Comparison of ENCODE assay signal across 16 cellular contexts in the genomic region with DNA sequence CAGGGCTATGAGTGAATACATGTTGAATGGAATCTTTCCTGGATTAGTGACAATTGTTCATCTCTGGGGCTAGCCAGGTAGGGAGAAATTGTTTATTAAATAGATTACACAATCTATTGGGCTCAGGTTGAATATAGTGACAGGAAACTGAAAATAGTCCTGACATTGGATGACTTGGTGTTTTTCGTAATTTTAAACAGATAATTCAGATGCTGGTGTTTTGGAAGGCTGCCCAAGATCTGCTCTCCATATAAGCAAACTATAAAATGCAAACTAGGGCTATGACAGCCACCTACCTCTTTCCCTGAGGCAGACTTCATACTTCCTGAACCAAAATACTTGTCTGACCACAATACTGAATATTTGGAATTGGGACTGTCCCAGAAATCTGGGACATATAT.
DNase-seq lines count a peak whose midpoint lies in the region; ATAC-seq and TF ChIP-seq lines count a peak whose summit lies in the region.
"Had no signal": no experiment of that assay in that cellular context is flagged by ENCODE, and none has a peak within 500 bp of the region (broad histone marks: within the 10 kb centered on the region; RNA-seq: fewer than 3 reads in every experiment).

No MANE protein-coding gene starts in this region.

- peaks cover 11% of the 10 kb centered on the region; the same call in 1 of the 2 replicates for H3K9me2 ChIP-seq in GM23338 (ENCODE audit: insufficient read depth)

- H2BK120ac ChIP-seq in trophoblast cell (ENCODE audit: insufficient read depth, low read length, poor library complexity), result peak overlapping the region; percentile 27

- DNase-seq in GM23338 (ENCODE audit: low spot score), result no peak
- peak; percentile 64 for DNase-seq in SK-N-MC (ENCODE audit: low read depth, low spot score)
- DNase-seq in epithelial cell of prostate (ENCODE audit: low read depth, low spot score), result no peak
- no peak for DNase-seq in trophoblast cell
- no peak for DNase-seq in DMS 273 (lab: John Stamatoyannopoulos, UW; ENCODE audit: unreplicated experiment)
- no peak for DNase-seq in activated CD4-positive, alpha-beta T cell treated with anti-CD3 and anti-CD28 coated beads, Interleukin-2, amount 50 U/mL, for 48 hours
- DNase-seq: amygdala, NCI-H187 treated with DMSO at 0.1 percent for 48 hours, NCI-H446 treated with DMSO at 0.1 percent for 48 hours, Right ventricle myocardium superior, T-helper 2 cell, testis had no signal

- no peak overlapping the region for H2BK5ac ChIP-seq in trophoblast cell (ENCODE audit: low read depth, low read length, poor library complexity)

- 0 out of 2 replicates have a peak, but pooled peaks cover 8% of the 10 kb centered on the region for H3F3A ChIP-seq in GM23338 (replicated peaks; ENCODE audit: low read depth)

- H3K27me3 ChIP-seq in GM23338 (ENCODE audit: insufficient read depth) (no peaks in the 10 kb centered on the region), trophoblast cell (ENCODE audit: insufficient read depth, low read length) (no peaks in the 10 kb centered on the region)
- H3K27me3 ChIP-seq: testis had no signal

- H4K91ac ChIP-seq in trophoblast cell (ENCODE audit: low read depth, low read length), result no peak overlapping the region

- WGBS in trophoblast cell (ENCODE audit: extremely low coverage, insufficient coverage, insufficient read length), result no CpG with 5 or more reads among the region's 1 CpG

- no peak overlapping the region for H2BK12ac ChIP-seq in trophoblast cell (ENCODE audit: low read length)

- H3K18ac ChIP-seq in trophoblast cell (ENCODE audit: low read length), result no peak overlapping the region

- no peaks in the 10 kb centered on the region for H3K36me3 Mint-ChIP-seq in GM23338 (ENCODE audit: low read depth)

- H3K9ac ChIP-seq in SK-N-MC (ENCODE audit: insufficient read length), result no peak overlapping the region
- H3K9ac ChIP-seq in trophoblast cell (ENCODE audit: low read length), result no peak overlapping the region

- H3K4me3 Mint-ChIP-seq in GM23338, result no peak overlapping the region

- peaks cover 66% of the 10 kb centered on the region for H3K4me1 Mint-ChIP-seq in GM23338

- H3K79me2 ChIP-seq in GM23338 (replicated peaks; ENCODE audit: insufficient read depth) (no peaks in the 10 kb centered on the region), trophoblast cell (ENCODE audit: control insufficient read depth, insufficient read depth, low read length, poor library complexity) (peaks cover 3% of the 10 kb centered on the region)

- no peaks in the 10 kb centered on the region for H3K9me3 ChIP-seq in SK-N-MC (ENCODE audit: low read depth, low read length)
- no peaks in the 10 kb centered on the region for H3K9me3 ChIP-seq in trophoblast cell (ENCODE audit: insufficient read depth, low read depth, low read length)
- H3K9me3 ChIP-seq: HAP-1, testis had no signal

- no peaks in the 10 kb centered on the region for H3K36me3 ChIP-seq in GM23338 (ENCODE audit: insufficient read depth)
- no peaks in the 10 kb centered on the region for H3K36me3 ChIP-seq in SK-N-MC (ENCODE audit: insufficient read depth, low read length)
- no peaks in the 10 kb centered on the region for H3K36me3 ChIP-seq in trophoblast cell (ENCODE audit: control insufficient read depth in 1 of 2, insufficient read depth in 2 of 2, low read length in 2 of 2)
- H3K36me3 ChIP-seq: HAP-1 had no signal

- no peak overlapping the region for H3K27ac Mint-ChIP-seq in GM23338

- ATAC-seq in GM23338 (no peak), GM18861 (IDR thresholded peaks at IDR 0.05; ENCODE audit: unreplicated experiment) (no peak)
- ATAC-seq: activated CD4-positive, CD25-positive, alpha-beta regulatory T cell treated with anti-CD3 and anti-CD28 coated beads, Interleukin-2, amount 50 U/mL, for 24 hours had no signal

- H4K12ac ChIP-seq in trophoblast cell (ENCODE audit: low read depth, low read length), result no peak overlapping the region

- no peak overlapping the region for H3K14ac ChIP-seq in trophoblast cell (ENCODE audit: low read length)

- TF ChIP-seq CTCF in GM23338 (conservative IDR thresholded peaks at IDR 0.05; ENCODE audit: low read depth in 2 of 2), result no peak

- no peak overlapping the region for H4K8ac ChIP-seq in trophoblast cell (ENCODE audit: low read depth, low read length)

- H2AK5ac ChIP-seq in trophoblast cell (ENCODE audit: low read length), result no peak overlapping the region

- H3K27ac ChIP-seq in GM23338 (ENCODE audit: low read depth) (peak overlapping the region; percentile 58; the same call in 1 of the 2 replicates), SK-N-MC (no peak overlapping the region), epithelial cell of prostate (peak overlapping the region; percentile 91), trophoblast cell (ENCODE audit: low read depth, low read length) (no peak overlapping the region)
- H3K27ac ChIP-seq: skin epidermis, testis had no signal

- H3K9me3 Mint-ChIP-seq in GM23338, result no peaks in the 10 kb centered on the region; the same call in 2 of the 3 replicates

- H3K23ac ChIP-seq in trophoblast cell (ENCODE audit: low read length), result no peak overlapping the region

- no peak overlapping the region for H2AFZ ChIP-seq in GM23338
- no peak overlapping the region for H2AFZ ChIP-seq in trophoblast cell (ENCODE audit: insufficient read depth, low read length, poor library complexity)

- H3K79me1 ChIP-seq in trophoblast cell (ENCODE audit: low read length), result peaks cover 33% of the 10 kb centered on the region

- peak overlapping the region; percentile 14 for H3K4me2 ChIP-seq in GM23338
- no peak overlapping the region for H3K4me2 ChIP-seq in trophoblast cell (ENCODE audit: low read length)

- H3K4me1 ChIP-seq in GM23338 (ENCODE audit: insufficient read depth) (peaks cover 49% of the 10 kb centered on the region), trophoblast cell (ENCODE audit: control insufficient read depth in 1 of 2, insufficient read depth in 2 of 2, low read length in 2 of 2) (peaks cover 9 to 30% of the 10 kb centered on the region in 2 experiments)

- H3K4me3 ChIP-seq in GM23338 (no peak overlapping the region), SK-N-MC (no peak overlapping the region), trophoblast cell (ENCODE audit: low read depth, low read length) (no peak overlapping the region)
- H3K4me3 ChIP-seq: HAP-1, skin epidermis, testis had no signal

- no peaks in the 10 kb centered on the region for H4K20me1 ChIP-seq in GM23338 (replicated peaks; ENCODE audit: insufficient read depth)

- H3K4ac ChIP-seq in trophoblast cell (ENCODE audit: low read depth, low read length), result no peak overlapping the region

- peaks cover 3% of the 10 kb centered on the region for H3K27me3 Mint-ChIP-seq in GM23338 (ENCODE audit: insufficient read depth, low read depth, poor library complexity)

TF ChIP-seq in GM23338, 12 proteins besides CTCF, POLR2A, EP300 and RAD21:
- TF ChIP-seq STAT1 (IDR thresholded peaks at IDR 0.05; ENCODE audit: unreplicated experiment) (no peak), EZH2phosphoT487 (IDR thresholded peaks at IDR 0.05; ENCODE audit: unreplicated experiment) (no peak), ZNF331 (CRISPR knock-in tag; IDR thresholded peaks at IDR 0.05; ENCODE audit: low read depth) (no peak), CREB1 (CRISPR knock-in tag; IDR thresholded peaks at IDR 0.05; ENCODE audit: low read depth) (no peak), ZNF114 (CRISPR knock-in tag; IDR thresholded peaks at IDR 0.05) (no peak), POLR2AphosphoS5 (IDR thresholded peaks at IDR 0.05; ENCODE audit: low read depth) (no peak)
TF ChIP-seq in GM23338: peak in this region for 0.

Comparison
In these comparisons a context has a peak if more than half of its experiments do, and no peak if none do; other contexts are left out.
1. H3K27ac ChIP-seq: peak in GM23338 (single experiment) and epithelial cell of prostate (single experiment); none in SK-N-MC (single experiment) and trophoblast cell (single experiment).